Comparison of ENCODE assay signal across 33 cellular contexts in genomic region chr18:76783786-76784484, GRCh38.
"Had no signal": no experiment of that assay in that cellular context is flagged by ENCODE, and none has a peak within 500 bp of the region (broad histone marks: within the 10 kb centered on the region; RNA-seq: fewer than 3 reads in every experiment).

No MANE protein-coding gene starts in this region.

- DNase-seq: activated CD4-positive, alpha-beta T cell treated with anti-CD3 and anti-CD28 coated beads for 1 hour; activated CD4-positive, alpha-beta T cell treated with anti-CD3 and anti-CD28 coated beads, Interleukin-2, amount 10 ng/mL, durations not matched to agents 24 days and 14 days; activated CD4-positive, alpha-beta T cell treated with anti-CD3 and anti-CD28 coated beads, Interleukin-2, amount 50 U/mL, for 4 hours; activated CD4-positive, CD25-positive, alpha-beta regulatory T cell; activated CD8-positive, alpha-beta T cell treated with anti-CD3 and anti-CD28 coated beads for 36 hours; activated effector memory CD4-positive, alpha-beta T cell treated with anti-CD3 and anti-CD28 coated beads, Interleukin-2, amount 50 U/mL, for 16 hours; activated naive CD4-positive, alpha-beta T cell; activated naive CD4-positive, alpha-beta T cell treated with anti-CD3 and anti-CD28 coated beads, Interleukin-2, amount 50 U/mL, for 16 hours; activated naive CD8-positive, alpha-beta T cell treated with anti-CD3 and anti-CD28 coated beads for 36 hours; activated T-cell treated with anti-CD3 and anti-CD28 coated beads, Interleukin-2, amount 50 U/mL, for 1 hour; activated T-cell treated with anti-CD3 and anti-CD28 coated beads, Interleukin-2, amount 50 U/mL, for 72 hours; amniotic stem cell; Karpas-422; KBM-7; NCI-H1105; NCI-H1417 treated with DMSO at 0.1 percent for 48 hours; NCI-H1930; NCI-H2081 treated with DMSO at 0.1 percent for 48 hours; NCI-H226; NCI-H526; NCI-H748 treated with DMSO at 0.1 percent for 48 hours; NK-92 treated with Interleukin-12 subunit alpha and Interleukin-12 subunit beta, amount 100 ng/mL, for 24 hours; PC-3; Right ventricle myocardium superior; SW 1271; T-helper 1 cell; T-helper 2 cell; T-helper 9 cell; WERI-Rb-1 had no signal

- ATAC-seq: activated CD8-positive, alpha-beta T cell treated with anti-CD3 and anti-CD28 coated beads for 36 hours; activated T-cell treated with anti-CD3 and anti-CD28 coated beads, Interleukin-2, amount 50 U/mL, for 72 hours; activated T-helper 17 cell treated with anti-CD3 and anti-CD28 coated beads, Interleukin-2, amount 50 U/mL, for 72 hours; PC-3 had no signal

- H3K36me3 ChIP-seq: ascending aorta, WERI-Rb-1 had no signal

- H3K27me3 ChIP-seq: ascending aorta had no signal

- H3K4me1 ChIP-seq: ascending aorta had no signal

- FAIRE-seq: RCC 7860 had no signal

- H3K4me3 ChIP-seq: ascending aorta had no signal

- H3K27ac ChIP-seq: ascending aorta, RWPE1, WERI-Rb-1 had no signal

- H3K9me3 ChIP-seq: ascending aorta had no signal
